In genomic region chr9:99819123-99819483, GRCh38 we compare ENCODE assay signal across 8 cellular contexts. TPM values are rescaled to one million over a fixed set of nuclear protein-coding genes. Genes with fewer than 3 reads are reported as not detected.
DNase-seq lines count a peak whose midpoint lies in the region; TF ChIP-seq lines count a peak whose summit lies in the region.

No MANE protein-coding gene starts in this region.

- no peaks in the 10 kb centered on the region for H3K9me3 ChIP-seq in BE2C

- no peak for DNase-seq in BE2C
- DNase-seq in mesothelial cell of epicardium (ENCODE audit: low spot score in 2 of 2, unreplicated experiment in 2 of 2) = no peak
- DNase-seq in putamen (ENCODE audit: low spot score) = no peak
- DNase-seq in NCI-H1105 treated with DMSO at 0.1 percent for 48 hours (lab: John Stamatoyannopoulos, UW) = no peak
- DNase-seq in mucosa of gallbladder (ENCODE audit: low spot score) = no peak
- DNase-seq in NCI-H69 (lab: John Stamatoyannopoulos, UW) = no peak

- H3K4me3 ChIP-seq in BE2C (ENCODE audit: low read depth, low read length) (peak overlapping the region; percentile 93), KMS-11 (IDR thresholded peaks at IDR 0.05; ENCODE audit: insufficient read depth, low read depth, low read length) (no peak overlapping the region)

- no peaks in the 10 kb centered on the region for H3K36me3 ChIP-seq in BE2C
- H3K36me3 ChIP-seq in KMS-11 (ENCODE audit: insufficient read depth) = no peaks in the 10 kb centered on the region

- no peaks in the 10 kb centered on the region for H4K20me1 ChIP-seq in KMS-11 (ENCODE audit: insufficient read depth)

- H3K27me3 ChIP-seq in BE2C (peaks cover 9% of the 10 kb centered on the region), KMS-11 (ENCODE audit: insufficient read depth, low read depth) (peaks cover 10% of the 10 kb centered on the region; the same call in 1 of the 2 replicates)

- no peaks in the 10 kb centered on the region; the same call in 1 of the 2 replicates for H3K79me2 ChIP-seq in KMS-11 (ENCODE audit: insufficient read depth, low read depth)

- no peak for TF ChIP-seq CTCF in BE2C (IDR thresholded peaks at IDR 0.05; ENCODE audit: low read depth, low read length)
- TF ChIP-seq CTCF in KMS-11 (conservative IDR thresholded peaks at IDR 0.05; ENCODE audit: low read depth, low read length) = no peak
- TF ChIP-seq CTCF in brain (conservative IDR thresholded peaks at IDR 0.05) = no peak
- no peak for TF ChIP-seq CTCF in mesothelial cell of epicardium (IDR thresholded peaks at IDR 0.05; ENCODE audit: unreplicated experiment)

- H3K27me3 Mint-ChIP-seq in brain (peaks cover 25% of the 10 kb centered on the region), mesothelial cell of epicardium (ENCODE audit: low read depth) (peaks cover 23% of the 10 kb centered on the region)

- H3K4me1 Mint-ChIP-seq in brain = peaks cover 60% of the 10 kb centered on the region
- H3K4me1 Mint-ChIP-seq in mesothelial cell of epicardium = peaks cover 62% of the 10 kb centered on the region

- peak overlapping the region; percentile 82 to 100 (median 94) for H3K4me3 Mint-ChIP-seq in brain
- peak overlapping the region; percentile 90 for H3K4me3 Mint-ChIP-seq in mesothelial cell of epicardium

- H3K9me3 Mint-ChIP-seq in brain = peaks cover 0 to 13% (median 0%) of the 10 kb centered on the region in 5 experiments
- H3K9me3 Mint-ChIP-seq in mesothelial cell of epicardium = no peaks in the 10 kb centered on the region

- no peaks in the 10 kb centered on the region for H3K36me3 Mint-ChIP-seq in brain
- H3K36me3 Mint-ChIP-seq in mesothelial cell of epicardium = no peaks in the 10 kb centered on the region

- peak overlapping the region; percentile 97 for H3K4me2 ChIP-seq in KMS-11

- peak overlapping the region; percentile 65 for H2AFZ ChIP-seq in KMS-11 (ENCODE audit: low read depth)

- peak overlapping the region; percentile 81 for H3K27ac ChIP-seq in KMS-11

- H3K4me1 ChIP-seq in BE2C = no peaks in the 10 kb centered on the region; the same call in 1 of the 2 replicates
- peaks cover 14% of the 10 kb centered on the region for H3K4me1 ChIP-seq in KMS-11 (ENCODE audit: low read depth, poor library complexity, severe bottlenecking)

- H3K27ac Mint-ChIP-seq in brain = peak overlapping the region; percentile 75 to 96 (median 92)
- peak overlapping the region; percentile 28 for H3K27ac Mint-ChIP-seq in mesothelial cell of epicardium

- peak overlapping the region; percentile 94 for H3K9ac ChIP-seq in KMS-11

RNA-seq across cellular contexts. Expression of gene NR4A3, which starts 2.6 kb away (rescaled TPM):
- polyA plus RNA-seq in BE2C (2012; ENCODE audit: insufficient read depth, insufficient read length, low read depth) = 0.11 TPM
- polyA plus RNA-seq in brain (ENCODE audit: insufficient read depth, low read depth, low replicate concordance) = 1.0 TPM
- 14.2 to 15.4 TPM (median 15.3 TPM) in 3 replicates for total RNA-seq in mesothelial cell of epicardium
- total RNA-seq in mucosa of gallbladder = 7.5 TPM
